8 cellular contexts compared by ENCODE assay signal in genomic region chr2:96760986-96761832, GRCh38. TPM values are rescaled to one million over a fixed set of nuclear protein-coding genes. Genes with fewer than 3 reads are reported as not detected.
DNase-seq lines count a peak whose midpoint lies in the region; ATAC-seq and TF ChIP-seq lines count a peak whose summit lies in the region.

No MANE protein-coding gene starts in this region.

- peaks cover 9% of the 10 kb centered on the region for H4K20me1 ChIP-seq in osteoblast (ENCODE audit: insufficient read depth, low read length)

- H3K27ac ChIP-seq in A673 (ENCODE audit: low read depth, low read length, poor library complexity, severe bottlenecking) (no peak overlapping the region), osteoblast (ENCODE audit: low read depth, low read length) (peak overlapping the region; percentile 11)

- H3K36me3 Mint-ChIP-seq in WTC11, result no peaks in the 10 kb centered on the region

- H3K9me3 ChIP-seq in A673 (ENCODE audit: low read depth, low read length, poor library complexity, severe bottlenecking), result no peaks in the 10 kb centered on the region
- H3K9me3 ChIP-seq in osteoblast (ENCODE audit: low read depth, low read length), result no peaks in the 10 kb centered on the region

- H3K4me2 ChIP-seq in osteoblast (ENCODE audit: insufficient read depth, low read length), result peak overlapping the region; percentile 93

- H3K36me3 ChIP-seq in A673 (ENCODE audit: insufficient read depth, low read length, poor library complexity, severe bottlenecking) (no peaks in the 10 kb centered on the region), osteoblast (ENCODE audit: insufficient read depth, low read length) (no peaks in the 10 kb centered on the region)

- ATAC-seq in HG03159 (IDR thresholded peaks at IDR 0.05; ENCODE audit: unreplicated experiment) (peak; percentile 8), WTC11 (no peak)

- peak overlapping the region; percentile 99 for H2AFZ ChIP-seq in osteoblast (ENCODE audit: low read length)

- peaks cover 51% of the 10 kb centered on the region for H3K4me1 Mint-ChIP-seq in WTC11

- H3K9me3 Mint-ChIP-seq in WTC11, result no peaks in the 10 kb centered on the region

- DNase-seq in A673 (ENCODE audit: low spot score) (no peak), WTC11 (ENCODE audit: low spot score) (peak; percentile 33), fibroblast of mammary gland (ENCODE audit: low read depth) (peak; percentile 38), osteoblast (ENCODE audit: insufficient read length, low spot score, missing footprints) (peak; percentile 81), hippocampal formation (lab: John Stamatoyannopoulos, UW) (no peak)
- no peak for DNase-seq in effector CD8-positive, alpha-beta T cell (lab: John Stamatoyannopoulos, UW)

- no TSS peak for BruUV-seq in A673 (replicated peaks; lab: Mats Ljungman, UMichigan)

- TF ChIP-seq CTCF in A673 (conservative IDR thresholded peaks at IDR 0.05; ENCODE audit: low read depth, low read length), result peak; percentile 52
- TF ChIP-seq CTCF in GM12872 (IDR thresholded peaks at IDR 0.05; ENCODE audit: insufficient read depth, low read depth, low read length), result peak; percentile 60
- TF ChIP-seq CTCF in WTC11 (IDR thresholded peaks at IDR 0.05), result peak; percentile 34; the same call in 1 of the 2 replicates
- no peak for TF ChIP-seq CTCF in fibroblast of mammary gland (conservative IDR thresholded peaks at IDR 0.05; ENCODE audit: control insufficient read depth, insufficient read depth, low read depth, low read length)
- peak; percentile 38 for TF ChIP-seq CTCF in osteoblast (IDR thresholded peaks at IDR 0.05; ENCODE audit: extremely low read depth, low read depth, low read length)

- H3K4me3 ChIP-seq in A673 (ENCODE audit: low read depth, low read length, poor library complexity, severe bottlenecking) (peak overlapping the region; percentile 58), fibroblast of mammary gland (ENCODE audit: control insufficient read depth, low read depth, low read length) (peak overlapping the region; percentile 68), osteoblast (ENCODE audit: insufficient read depth, low read length) (peak overlapping the region; percentile 79)

- peak overlapping the region; percentile 91 for H3K27ac Mint-ChIP-seq in WTC11

- peaks cover 16% of the 10 kb centered on the region for H3K27me3 Mint-ChIP-seq in WTC11 (ENCODE audit: low read depth)

- POLR2A ChIA-PET in A673 (lab: Charles Lee; ENCODE audit: low non-redundant PET) (interaction anchor here (0.6 kb wide), 2 partner anchors 56 to 146 kb away, joined by 3 to 4 read pairs; no protein-coding TSS in a partner anchor), WTC11 (lab: Charles Lee) (no interaction called here)

- H3K4me1 ChIP-seq in A673 (ENCODE audit: insufficient read depth, low read length, poor library complexity, severe bottlenecking) (peaks cover 22% of the 10 kb centered on the region), osteoblast (ENCODE audit: insufficient read depth, low read length) (peaks cover 32% of the 10 kb centered on the region)

- H3K27me3 ChIP-seq in A673 (replicated peaks; ENCODE audit: insufficient read depth, low read depth, low read length, poor library complexity) (no peaks in the 10 kb centered on the region), osteoblast (ENCODE audit: insufficient read depth, low read length) (no peaks in the 10 kb centered on the region)

- CTCF ChIA-PET in A673 (lab: Charles Lee), result interaction anchor here (0.6 kb wide), 1 partner anchor 240 kb away, joined by 5 read pairs; no protein-coding TSS in a partner anchor
- CTCF ChIA-PET in WTC11 (lab: Charles Lee), result interaction anchor here (0.5 to 4.7 kb wide), 18 partner anchors 10 to 351 kb away, joined by 3 to 37 read pairs (median 4); partner anchors contain the start of genes ANKRD36, ANKRD39 and CNNM3

- H3K79me2 ChIP-seq in osteoblast (ENCODE audit: insufficient read depth, low read length), result peaks cover 9% of the 10 kb centered on the region

- intact Hi-C loops in A673 (cut with micrococcal nuclease; ENCODE audit: unreplicated experiment), result loop anchor here (2.0 to 10.0 kb wide), 3 partner anchors 20 to 156 kb away; partner anchors contain the start of genes KANSL3 and LMAN2L

- H3K4me3 Mint-ChIP-seq in WTC11, result peak overlapping the region; percentile 67

TF ChIP-seq in WTC11, 78 proteins besides CTCF, POLR2A, EP300 and RAD21 (continues in another document):
- no peak for TF ChIP-seq GTF2I (CRISPR knock-in tag; conservative IDR thresholded peaks at IDR 0.05)
- peak; percentile 20; the same call in 1 of the 2 replicates for TF ChIP-seq FOXP1 (CRISPR knock-in tag; IDR thresholded peaks at IDR 0.05; ENCODE audit: borderline replicate concordance)
- no peak for TF ChIP-seq CDX4 (CRISPR knock-in tag; IDR thresholded peaks at IDR 0.05; ENCODE audit: borderline replicate concordance)
- 0 out of 2 replicates have a peak, but pooled peaks have one; percentile 24 for TF ChIP-seq ZNF121 (CRISPR knock-in tag; IDR thresholded peaks at IDR 0.05)
- no peak for TF ChIP-seq ARID4B (CRISPR knock-in tag; IDR thresholded peaks at IDR 0.05; ENCODE audit: borderline replicate concordance)
- TF ChIP-seq ELF4 (CRISPR knock-in tag; IDR thresholded peaks at IDR 0.05; ENCODE audit: low read depth), result no peak
- TF ChIP-seq ATF6 (CRISPR knock-in tag; IDR thresholded peaks at IDR 0.05), result no peak

RNA-seq across cellular contexts. Expression of gene CNNM4, which starts 0.5 kb away (rescaled TPM):
- total RNA-seq in A673 (2021) (15.0 and 16.3 TPM in 2 replicates), WTC11 (2021) (13.9 to 14.3 TPM (median 14.0 TPM) in 3 replicates), osteoblast (5.0 and 5.1 TPM in 2 replicates)

RNA-seq across cellular contexts. Expression of gene LMAN2L, which starts 21.3 kb away (rescaled TPM):
- 23.1 and 24.0 TPM in 2 replicates for total RNA-seq in A673 (2021)
- 13.5 to 18.1 TPM (median 16.5 TPM) in 3 replicates for total RNA-seq in WTC11 (2021)
- 16.5 and 26.4 TPM in 2 replicates for total RNA-seq in osteoblast

RNA-seq across cellular contexts. Expression of gene CNNM3, which starts 54.9 kb away (rescaled TPM):
- total RNA-seq in A673 (2021), result 20.3 and 20.9 TPM in 2 replicates
- total RNA-seq in WTC11 (2021), result 34.9 to 36.6 TPM (median 35.2 TPM) in 3 replicates
- total RNA-seq in osteoblast, result 8.7 and 8.8 TPM in 2 replicates

Comparison
In these comparisons a context has a peak if more than half of its experiments do, and no peak if none do; other contexts are left out.
1. DNase-seq: peak in WTC11 (single experiment), fibroblast of mammary gland (single experiment) and osteoblast (single experiment); none in A673 (single experiment), effector CD8-positive, alpha-beta T cell (single experiment) and hippocampal formation (0 of 2).
2. Peak in every context shown above with its lines, with median percentiles within 50 percentile points of each other: H3K4me3 ChIP-seq.